In genomic region chr6:141977782-141978181, GRCh38 we compare ENCODE assay signal across 29 cellular contexts.
"Had no signal": no experiment of that assay in that cellular context is flagged by ENCODE, and none has a peak within 500 bp of the region (broad histone marks: within the 10 kb centered on the region; RNA-seq: fewer than 3 reads in every experiment).

No MANE protein-coding gene starts in this region.

- FAIRE-seq: urothelium cell line had no signal

- DNase-seq: stimulated activated CD4-positive, alpha-beta T cell treated with anti-CD3 and anti-CD28 coated beads, Interleukin-2, amount 100 ng/mL, for 48 hours; stimulated activated CD4-positive, alpha-beta T cell treated with anti-CD3 and anti-CD28 coated beads, Interleukin-4, amount 100 ng/mL, for 1 hour; stimulated activated CD4-positive, alpha-beta T cell treated with anti-CD3 and anti-CD28 coated beads, Interleukin-4, amount 100 ng/mL, for 24 hours; stimulated activated CD4-positive, alpha-beta T cell treated with anti-CD3 and anti-CD28 coated beads, Interleukin-4, amount 100 ng/mL, for 4 hours; stimulated activated CD8-positive, alpha-beta memory T cell treated with anti-CD3 and anti-CD28 coated beads, Interleukin-4, amount 100 ng/mL, for 48 hours; stimulated activated naive B cell treated with anti-CD40 and anti-IgM and Interleukin-4, amounts not matched to agents 10 μg/mL and 1 μg/mL and 100 μg/mL, for 72 hours; stimulated activated naive CD4-positive, alpha-beta T cell; stimulated activated naive CD4-positive, alpha-beta T cell treated with Interleukin-2 at 50 U/mL for 16 hours; stimulated activated naive CD8-positive, alpha-beta T cell treated with anti-CD3 and anti-CD28 coated beads, Interleukin-15, amount 100 ng/mL, for 72 hours; stimulated activated naive CD8-positive, alpha-beta T cell treated with anti-CD3 and anti-CD28 coated beads, Interleukin-15, Interleukin-2, amounts not matched to agents 100 U/mL and 50 U/mL, for 24 hours; stomach; substantia nigra; testis; thyroid gland; tibial artery; transverse colon; trophoblast cell; upper lobe of right lung; uterus had no signal

- H3K27me3 ChIP-seq: stomach, suprapubic skin, testis, thyroid gland, tibial artery, tibial nerve, transverse colon, upper lobe of left lung, upper lobe of right lung, uterus, vagina had no signal

- H3K36me3 Mint-ChIP-seq: stimulated activated effector memory CD8-positive, alpha-beta T cell treated with anti-CD3 and anti-CD28 coated beads, Interleukin-12 subunit alpha, Interleukin-12 subunit beta, amount 100 ng/mL, for 72 hours; stimulated activated memory B cell treated with anti-CD40 and anti-IgM and Interleukin-4, amounts not matched to agents 10 μg/mL and 1 μg/mL and 100 μg/mL, for 72 hours; stimulated activated naive B cell treated with anti-CD40 and anti-IgM and Interleukin-4, amounts not matched to agents 10 μg/mL and 1 μg/mL and 100 μg/mL, for 72 hours; type B pancreatic cell had no signal

- ATAC-seq: stimulated activated effector memory CD8-positive, alpha-beta T cell treated with anti-CD3 and anti-CD28 coated beads, Interleukin-12 subunit alpha, Interleukin-12 subunit beta, amount 100 ng/mL, for 72 hours; stimulated activated memory B cell treated with anti-CD40 and anti-IgM and Interleukin-4, amounts not matched to agents 10 μg/mL and 1 μg/mL and 100 μg/mL, for 72 hours; stimulated activated naive B cell treated with anti-CD40 and anti-IgM and Interleukin-4, amounts not matched to agents 10 μg/mL and 1 μg/mL and 100 μg/mL, for 72 hours; stimulated activated naive CD8-positive, alpha-beta T cell treated with anti-CD3 and anti-CD28 coated beads, Interleukin-15, amount 100 ng/mL, for 72 hours; stimulated activated naive CD8-positive, alpha-beta T cell treated with anti-CD3 and anti-CD28 coated beads, Interleukin-15, Interleukin-2, amounts not matched to agents 100 U/mL and 50 U/mL, for 24 hours; upper lobe of right lung had no signal

- H3K4me3 Mint-ChIP-seq: stimulated activated effector memory CD8-positive, alpha-beta T cell treated with anti-CD3 and anti-CD28 coated beads, Interleukin-12 subunit alpha, Interleukin-12 subunit beta, amount 100 ng/mL, for 72 hours; stimulated activated memory B cell treated with anti-CD40 and anti-IgM and Interleukin-4, amounts not matched to agents 10 μg/mL and 1 μg/mL and 100 μg/mL, for 72 hours; stimulated activated naive B cell treated with anti-CD40 and anti-IgM and Interleukin-4, amounts not matched to agents 10 μg/mL and 1 μg/mL and 100 μg/mL, for 72 hours; stimulated activated naive CD8-positive, alpha-beta T cell treated with anti-CD3 and anti-CD28 coated beads, Interleukin-15, amount 100 ng/mL, for 72 hours; stimulated activated naive CD8-positive, alpha-beta T cell treated with anti-CD3 and anti-CD28 coated beads, Interleukin-15, Interleukin-2, amounts not matched to agents 100 ng/mL and 50 ng/mL, for 24 hours; type B pancreatic cell had no signal

- H3K9me3 ChIP-seq: stomach, suprapubic skin, testis, thoracic aorta, thyroid gland, tibial artery, tibial nerve, transverse colon, upper lobe of left lung, upper lobe of right lung, uterus, vagina had no signal

- H3K36me3 ChIP-seq: stomach, suprapubic skin, thoracic aorta, thyroid gland, tibial artery, tibial nerve, transverse colon, upper lobe of left lung, upper lobe of right lung, uterus, vagina had no signal

- H3K27ac ChIP-seq: stomach, suprapubic skin, testis, thoracic aorta, thyroid gland, tibial artery, tibial nerve, transverse colon, upper lobe of left lung, upper lobe of right lung, uterus, vagina had no signal

- H3K4me1 ChIP-seq: stomach, suprapubic skin, testis, thyroid gland, tibial artery, tibial nerve, transverse colon, upper lobe of left lung, upper lobe of right lung, uterus, vagina had no signal

- H3K4me1 Mint-ChIP-seq: stimulated activated effector memory CD8-positive, alpha-beta T cell treated with anti-CD3 and anti-CD28 coated beads, Interleukin-12 subunit alpha, Interleukin-12 subunit beta, amount 100 ng/mL, for 72 hours; stimulated activated memory B cell treated with anti-CD40 and anti-IgM and Interleukin-4, amounts not matched to agents 10 μg/mL and 1 μg/mL and 100 μg/mL, for 72 hours; stimulated activated naive B cell treated with anti-CD40 and anti-IgM and Interleukin-4, amounts not matched to agents 10 μg/mL and 1 μg/mL and 100 μg/mL, for 72 hours had no signal

- H3K9me3 Mint-ChIP-seq: stimulated activated effector memory CD8-positive, alpha-beta T cell treated with anti-CD3 and anti-CD28 coated beads, Interleukin-12 subunit alpha, Interleukin-12 subunit beta, amount 100 ng/mL, for 72 hours; stimulated activated memory B cell treated with anti-CD40 and anti-IgM and Interleukin-4, amounts not matched to agents 10 μg/mL and 1 μg/mL and 100 μg/mL, for 72 hours; stimulated activated naive B cell treated with anti-CD40 and anti-IgM and Interleukin-4, amounts not matched to agents 10 μg/mL and 1 μg/mL and 100 μg/mL, for 72 hours; stimulated activated naive CD8-positive, alpha-beta T cell treated with anti-CD3 and anti-CD28 coated beads, Interleukin-15, Interleukin-2, amounts not matched to agents 100 ng/mL and 50 ng/mL, for 24 hours; type B pancreatic cell had no signal

- H3K27me3 Mint-ChIP-seq: stimulated activated memory B cell treated with anti-CD40 and anti-IgM and Interleukin-4, amounts not matched to agents 10 μg/mL and 1 μg/mL and 100 μg/mL, for 72 hours; stimulated activated naive B cell treated with anti-CD40 and anti-IgM and Interleukin-4, amounts not matched to agents 10 μg/mL and 1 μg/mL and 100 μg/mL, for 72 hours; stimulated activated naive CD8-positive, alpha-beta T cell treated with anti-CD3 and anti-CD28 coated beads, Interleukin-15, amount 100 ng/mL, for 72 hours; stimulated activated naive CD8-positive, alpha-beta T cell treated with anti-CD3 and anti-CD28 coated beads, Interleukin-15, Interleukin-2, amounts not matched to agents 100 ng/mL and 50 ng/mL, for 24 hours; type B pancreatic cell had no signal

- H3K27ac Mint-ChIP-seq: stimulated activated effector memory CD8-positive, alpha-beta T cell treated with anti-CD3 and anti-CD28 coated beads, Interleukin-12 subunit alpha, Interleukin-12 subunit beta, amount 100 ng/mL, for 72 hours; stimulated activated memory B cell treated with anti-CD40 and anti-IgM and Interleukin-4, amounts not matched to agents 10 μg/mL and 1 μg/mL and 100 μg/mL, for 72 hours; stimulated activated naive B cell treated with anti-CD40 and anti-IgM and Interleukin-4, amounts not matched to agents 10 μg/mL and 1 μg/mL and 100 μg/mL, for 72 hours; stimulated activated naive CD8-positive, alpha-beta T cell treated with anti-CD3 and anti-CD28 coated beads, Interleukin-15, amount 100 ng/mL, for 72 hours; stimulated activated naive CD8-positive, alpha-beta T cell treated with anti-CD3 and anti-CD28 coated beads, Interleukin-15, Interleukin-2, amounts not matched to agents 100 ng/mL and 50 ng/mL, for 24 hours; type B pancreatic cell had no signal

- H3K4me3 ChIP-seq: stomach, suprapubic skin, testis, thoracic aorta, thyroid gland, tibial artery, tibial nerve, transverse colon, upper lobe of left lung, upper lobe of right lung, uterus, vagina had no signal
